Comparison of ENCODE assay signal across 2 cellular contexts in genomic region chr7:36085096-36085495, GRCh38.
TF ChIP-seq lines count a peak whose summit lies in the region.

No MANE protein-coding gene starts in this region.

TF ChIP-seq in HCT116, 20 proteins besides CTCF, POLR2A, EP300 and RAD21:
- TF ChIP-seq TCF7L2 (IDR thresholded peaks at IDR 0.05; ENCODE audit: borderline replicate concordance, extremely low read depth, insufficient read depth, insufficient read length) (no peak), ZNF274 (IDR thresholded peaks at IDR 0.05; ENCODE audit: low read depth, low read length) (no peak), CEBPB (IDR thresholded peaks at IDR 0.05; ENCODE audit: low read depth) (no peak), EZH2 (IDR thresholded peaks at IDR 0.05) (no peak), ZBTB33 (IDR thresholded peaks at IDR 0.05; ENCODE audit: extremely low read depth, insufficient replicate concordance, low read length) (no peak)

TF ChIP-seq in H1, 55 proteins besides CTCF, POLR2A, EP300 and RAD21:
- TF ChIP-seq CTBP2 (IDR thresholded peaks at IDR 0.05; ENCODE audit: borderline replicate concordance, insufficient read depth, insufficient read length, low read length): no peak
- TF ChIP-seq HDAC6 (IDR thresholded peaks at IDR 0.05; ENCODE audit: low read depth, low read length): no peak
- no peak for TF ChIP-seq SP1 (IDR thresholded peaks at IDR 0.05; ENCODE audit: low read depth, low read length)
- no peak for TF ChIP-seq CBX8 (IDR thresholded peaks at IDR 0.05; ENCODE audit: borderline replicate concordance, low read depth, low read length)
- no peak for TF ChIP-seq JUND (IDR thresholded peaks at IDR 0.05; ENCODE audit: low read length)
- TF ChIP-seq SUZ12 (IDR thresholded peaks at IDR 0.05; ENCODE audit: low read length): no peak
- no peak for TF ChIP-seq KDM5A (IDR thresholded peaks at IDR 0.05; ENCODE audit: low read length)
- TF ChIP-seq SIN3A (conservative IDR thresholded peaks at IDR 0.05 in 1 of 2, IDR thresholded peaks at IDR 0.05 in 1 of 2; ENCODE audit: low read depth in 1 of 2, low read length in 2 of 2): no peak
- no peak for TF ChIP-seq CBX5 (IDR thresholded peaks at IDR 0.05; ENCODE audit: low read depth, low read length)
- TF ChIP-seq RBBP5 (IDR thresholded peaks at IDR 0.05; ENCODE audit: borderline replicate concordance, low read depth, low read length): no peak
- no peak for TF ChIP-seq RXRA (IDR thresholded peaks at IDR 0.05; ENCODE audit: insufficient read depth, low read depth, low read length)
- no peak for TF ChIP-seq KDM4A (IDR thresholded peaks at IDR 0.05; ENCODE audit: low read depth, low read length, severe bottlenecking)
- TF ChIP-seq ATF2 (IDR thresholded peaks at IDR 0.05; ENCODE audit: low read length): no peak
